24 cellular contexts compared by ENCODE assay signal in genomic region chr1:42150626-42151025, GRCh38. TPM values are rescaled to one million over a fixed set of nuclear protein-coding genes. Genes with fewer than 3 reads are reported as not detected.
"Had no signal": no experiment of that assay in that cellular context is flagged by ENCODE, and none has a peak within 500 bp of the region (broad histone marks: within the 10 kb centered on the region; RNA-seq: fewer than 3 reads in every experiment).

No MANE protein-coding gene starts in this region.

- H3K9me3 ChIP-seq: SJSA1 had no signal

- H3K4me1 ChIP-seq: SJSA1 had no signal

- ATAC-seq: HepG2 had no signal

- H3K27ac ChIP-seq: KMS-11, SJSA1, SK-N-MC had no signal

- H3K4me3 ChIP-seq: SJSA1, SK-N-MC had no signal

- H3K36me3 ChIP-seq: SJSA1 had no signal

- DNase-seq: IMR-90, Kasumi-1, MM.1S, NCI-H1048, NCI-H1105, NCI-H1417, NCI-H1436 treated with DMSO at 0.1 percent for 48 hours, NCI-H1694, NCI-H187 treated with DMSO at 0.1 percent for 48 hours, NCI-H2029 treated with DMSO at 0.1 percent for 48 hours, NCI-H2171 treated with DMSO at 0.1 percent for 48 hours, NCI-H524, NCI-H526 treated with DMSO at 0.1 percent for 48 hours, NCI-H748 treated with DMSO at 0.1 percent for 48 hours, Right ventricle myocardium superior, RPMI8226, SIG-M5 had no signal

RNA-seq across cellular contexts. Expression of gene GUCA2B, which starts 2.6 kb away (rescaled TPM):
- total RNA-seq: HepG2, HT1080, IMR-90, M059J, NCI-H460, Right ventricle myocardium superior, SJSA1 had no signal

RNA-seq across cellular contexts. Expression of gene GUCA2A, which starts 13.9 kb away (rescaled TPM):
- total RNA-seq: HepG2, IMR-90, M059J, NCI-H460, Right ventricle myocardium superior, SJSA1 had no signal
